In genomic region chr11:116312560-116313340, GRCh38 we compare ENCODE assay signal across 8 cellular contexts.
DNase-seq lines count a peak whose midpoint lies in the region; ATAC-seq and TF ChIP-seq lines count a peak whose summit lies in the region.

No MANE protein-coding gene starts in this region.

- WGBS in mesendoderm (ENCODE audit: extremely low coverage, insufficient coverage, low lambda C conversion rate): no CpG with 5 or more reads among the region's 13 CpGs

- H3K4ac ChIP-seq in mesendoderm (ENCODE audit: low read depth, low read length): no peak overlapping the region

- H3K4me3 ChIP-seq in HEK293 (ENCODE audit: low read depth, low read length) (no peak overlapping the region), Peyer's patch (peak overlapping the region in 1 of 4 donors; percentile 3), mesendoderm (ENCODE audit: low read length) (no peak overlapping the region)

- POLR2A ChIA-PET in HEK293 (lab: Yijun Ruan, JAX): no interaction called here

- H2AK5ac ChIP-seq in mesendoderm (ENCODE audit: low read length): no peak overlapping the region

- no peaks in the 10 kb centered on the region for H3K79me1 ChIP-seq in mesendoderm (ENCODE audit: low read length)

- no peaks in the 10 kb centered on the region for H3K9me3 ChIP-seq in HEK293 (ENCODE audit: control insufficient read depth, insufficient read depth, low read depth, low read length)
- H3K9me3 ChIP-seq in Peyer's patch: no peaks in the 10 kb centered on the region

- H3K4me1 ChIP-seq in HEK293 (ENCODE audit: control insufficient read depth, insufficient read depth, low read length) (no peaks in the 10 kb centered on the region), Peyer's patch (peaks cover 0 to 8% (median 0%) of the 10 kb centered on the region in 4 donors), mesendoderm (ENCODE audit: control insufficient read depth, low read depth, low read length) (no peaks in the 10 kb centered on the region)

- DNase-seq in Peyer's patch: peak; percentile 18 to 71 (median 69)
- DNase-seq in globus pallidus (ENCODE audit: low spot score): peak; percentile 92
- DNase-seq in renal cortical epithelial cell (ENCODE audit: low read depth): peak; percentile 48
- DNase-seq in activated CD4-positive, alpha-beta T cell treated with anti-CD3 and anti-CD28 coated beads, Interleukin-2, amount 50 U/mL, for 1 hour: no peak
- no peak for DNase-seq in activated CD8-positive, alpha-beta memory T cell treated with anti-CD3 and anti-CD28 coated beads, Interleukin-2, amount 50 U/mL, for 48 hours
- no peak for DNase-seq in mesendoderm

- no peak overlapping the region for H2BK15ac ChIP-seq in mesendoderm (replicated peaks; ENCODE audit: low read depth)

- TF ChIP-seq CTCF in HEK293 (tag by site-specific recombination; IDR thresholded peaks at IDR 0.05) (no peak), Peyer's patch (IDR thresholded peaks at IDR 0.05) (no peak)

- H3K27ac ChIP-seq in HEK293 (ENCODE audit: extremely low read depth, low read depth, low read length): no peak overlapping the region
- H3K27ac ChIP-seq in Peyer's patch: no peak overlapping the region
- no peak overlapping the region for H3K27ac ChIP-seq in mesendoderm (ENCODE audit: low read depth, low read length)

- H4K5ac ChIP-seq in mesendoderm (ENCODE audit: low read length): no peak overlapping the region

- H3K36me3 ChIP-seq in HEK293 (ENCODE audit: control insufficient read depth in 2 of 2, insufficient read depth in 1 of 2, low read length in 2 of 2) (no peaks in the 10 kb centered on the region), Peyer's patch (no peaks in the 10 kb centered on the region), mesendoderm (ENCODE audit: control insufficient read depth, insufficient read depth, low read length) (no peaks in the 10 kb centered on the region)

- H3K56ac ChIP-seq in mesendoderm (ENCODE audit: low read length): no peak overlapping the region

- H3K9ac ChIP-seq in mesendoderm (ENCODE audit: low read length): no peak overlapping the region

- CTCF ChIA-PET in HEK293 (lab: Yijun Ruan, JAX): interaction anchor here (0.8 to 1.2 kb wide), 3 partner anchors 186 to 328 kb away, joined by 3 to 4 read pairs (median 3); no protein-coding TSS in a partner anchor

- no peaks in the 10 kb centered on the region for H3K79me2 ChIP-seq in mesendoderm (ENCODE audit: control insufficient read depth, insufficient read depth, low read length)

- no peak for TF ChIP-seq POLR2A in Peyer's patch (IDR thresholded peaks at IDR 0.05)

- H3K4me2 ChIP-seq in mesendoderm (ENCODE audit: low read length): no peak overlapping the region

- no peak overlapping the region for H3K23ac ChIP-seq in mesendoderm (ENCODE audit: low read length)

- no peak overlapping the region for H2BK120ac ChIP-seq in mesendoderm (ENCODE audit: low read depth, low read length)

- no peak overlapping the region for H2BK5ac ChIP-seq in mesendoderm (ENCODE audit: low read length)

- H3K27me3 ChIP-seq in Peyer's patch: no peaks in the 10 kb centered on the region
- H3K27me3 ChIP-seq in mesendoderm (ENCODE audit: insufficient read depth, low read length, poor library complexity): no peaks in the 10 kb centered on the region

- H4K8ac ChIP-seq in mesendoderm (ENCODE audit: low read depth, low read length): no peak overlapping the region

- no peak for ATAC-seq in HG03139 (IDR thresholded peaks at IDR 0.05; ENCODE audit: unreplicated experiment)

- H3K18ac ChIP-seq in mesendoderm (ENCODE audit: low read length): no peak overlapping the region

TF ChIP-seq in HEK293, 187 proteins besides CTCF, POLR2A, EP300 and RAD21:
- TF ChIP-seq SETDB1 (IDR thresholded peaks at IDR 0.05; ENCODE audit: insufficient read length, low read length) (no peak), ZBTB48 (tag by site-specific recombination; IDR thresholded peaks at IDR 0.05) (0 out of 2 replicates have a peak, but pooled peaks have one; percentile 26)

Comparison
In these comparisons a context has a peak if more than half of its experiments do, and no peak if none do; other contexts are left out.
1. DNase-seq: peak in Peyer's patch (3 of 3), globus pallidus (single experiment) and renal cortical epithelial cell (single experiment); none in activated CD4-positive, alpha-beta T cell treated with anti-CD3 and anti-CD28 coated beads, Interleukin-2, amount 50 U/mL, for 1 hour (single experiment), activated CD8-positive, alpha-beta memory T cell treated with anti-CD3 and anti-CD28 coated beads, Interleukin-2, amount 50 U/mL, for 48 hours (single experiment) and mesendoderm (single experiment).